ENCODE assay signal across 1 cellular context in the genomic region with DNA sequence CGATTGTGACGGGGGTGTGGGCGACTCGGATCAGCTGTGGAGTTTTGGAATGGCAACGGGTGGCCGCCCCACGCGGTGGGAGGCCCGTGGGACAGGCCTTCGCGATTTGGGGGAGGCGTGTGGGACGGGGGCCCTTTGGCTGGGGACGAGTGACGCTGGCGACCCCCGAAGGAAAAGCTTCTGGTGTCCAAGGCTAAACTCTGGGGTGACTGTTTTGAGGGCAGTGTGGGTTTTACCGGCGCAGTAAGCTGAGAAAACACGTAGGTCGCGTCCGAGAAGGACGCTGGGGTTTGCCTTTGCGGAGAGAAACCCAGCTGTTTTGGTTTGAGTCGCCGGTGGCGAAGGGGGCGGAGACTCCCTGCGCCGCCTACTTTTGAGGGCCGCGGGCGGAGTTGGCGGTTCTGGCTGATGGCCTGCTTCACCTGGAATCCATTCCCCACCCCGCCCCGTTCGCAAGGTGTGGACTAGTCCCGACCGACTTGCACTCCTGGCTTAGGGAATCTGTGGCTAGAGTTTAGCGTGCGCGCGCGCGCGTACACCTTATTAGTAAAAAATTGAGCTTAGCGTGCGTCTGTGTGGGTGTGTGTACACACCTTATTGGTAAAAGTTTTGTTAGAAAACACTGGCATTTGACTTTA.
TF ChIP-seq lines count a peak whose summit lies in the region.

No MANE protein-coding gene starts in this region.

TF ChIP-seq in SK-N-SH treated with all-trans-retinoic acid at 6 μM for 48 hours, 23 proteins besides CTCF, POLR2A, EP300 and RAD21 (continued from another document):
- TF ChIP-seq, protein P1, sequence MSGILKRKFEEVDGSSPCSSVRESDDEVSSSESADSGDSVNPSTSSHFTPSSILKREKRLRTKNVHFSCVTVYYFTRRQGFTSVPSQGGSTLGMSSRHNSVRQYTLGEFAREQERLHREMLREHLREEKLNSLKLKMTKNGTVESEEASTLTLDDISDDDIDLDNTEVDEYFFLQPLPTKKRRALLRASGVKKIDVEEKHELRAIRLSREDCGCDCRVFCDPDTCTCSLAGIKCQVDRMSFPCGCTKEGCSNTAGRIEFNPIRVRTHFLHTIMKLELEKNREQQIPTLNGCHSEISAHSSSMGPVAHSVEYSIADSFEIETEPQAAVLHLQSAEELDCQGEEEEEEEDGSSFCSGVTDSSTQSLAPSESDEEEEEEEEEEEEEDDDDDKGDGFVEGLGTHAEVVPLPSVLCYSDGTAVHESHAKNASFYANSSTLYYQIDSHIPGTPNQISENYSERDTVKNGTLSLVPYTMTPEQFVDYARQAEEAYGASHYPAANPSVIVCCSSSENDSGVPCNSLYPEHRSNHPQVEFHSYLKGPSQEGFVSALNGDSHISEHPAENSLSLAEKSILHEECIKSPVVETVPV (CRISPR knock-in tag; IDR thresholded peaks at IDR 0.05) = 0 out of 2 replicates have a peak, but pooled peaks have one; percentile 43
- TF ChIP-seq ESRRG (CRISPR knock-in tag; IDR thresholded peaks at IDR 0.05) (peak; percentile 15; the same call in 1 of the 2 replicates), GLIS3 (CRISPR knock-in tag; IDR thresholded peaks at IDR 0.05) (peak; percentile 64; the same call in 1 of the 2 replicates)
- TF ChIP-seq, protein P2, sequence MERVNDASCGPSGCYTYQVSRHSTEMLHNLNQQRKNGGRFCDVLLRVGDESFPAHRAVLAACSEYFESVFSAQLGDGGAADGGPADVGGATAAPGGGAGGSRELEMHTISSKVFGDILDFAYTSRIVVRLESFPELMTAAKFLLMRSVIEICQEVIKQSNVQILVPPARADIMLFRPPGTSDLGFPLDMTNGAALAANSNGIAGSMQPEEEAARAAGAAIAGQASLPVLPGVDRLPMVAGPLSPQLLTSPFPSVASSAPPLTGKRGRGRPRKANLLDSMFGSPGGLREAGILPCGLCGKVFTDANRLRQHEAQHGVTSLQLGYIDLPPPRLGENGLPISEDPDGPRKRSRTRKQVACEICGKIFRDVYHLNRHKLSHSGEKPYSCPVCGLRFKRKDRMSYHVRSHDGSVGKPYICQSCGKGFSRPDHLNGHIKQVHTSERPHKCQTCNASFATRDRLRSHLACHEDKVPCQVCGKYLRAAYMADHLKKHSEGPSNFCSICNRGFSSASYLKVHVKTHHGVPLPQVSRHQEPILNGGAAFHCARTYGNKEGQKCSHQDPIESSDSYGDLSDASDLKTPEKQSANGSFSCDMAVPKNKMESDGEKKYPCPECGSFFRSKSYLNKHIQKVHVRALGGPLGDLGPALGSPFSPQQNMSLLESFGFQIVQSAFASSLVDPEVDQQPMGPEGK (CRISPR knock-in tag; IDR thresholded peaks at IDR 0.05; ENCODE audit: borderline replicate concordance) = peak; percentile 14; the same call in 1 of the 2 replicates
